23 cellular contexts compared by ENCODE assay signal in genomic region chr3:110227987-110228386, GRCh38.
"Had no signal": no experiment of that assay in that cellular context is flagged by ENCODE, and none has a peak within 500 bp of the region (broad histone marks: within the 10 kb centered on the region; RNA-seq: fewer than 3 reads in every experiment).

No MANE protein-coding gene starts in this region.

- H3K27me3 Mint-ChIP-seq: central memory CD8-positive, alpha-beta T cell; stimulated activated memory B cell treated with anti-CD40 and anti-IgM and Interleukin-4, amounts not matched to agents 10 μg/mL and 1 μg/mL and 100 μg/mL, for 72 hours had no signal

- H3K4me3 Mint-ChIP-seq: activated CD8-positive, alpha-beta T cell treated with anti-CD3 and anti-CD28 coated beads, Interleukin-2, amount 10 ng/mL, durations not matched to agents 7 days and 5 days; central memory CD8-positive, alpha-beta T cell; naive thymus-derived CD8-positive, alpha-beta T cell; stimulated activated memory B cell treated with anti-CD40 and anti-IgM and Interleukin-4, amounts not matched to agents 10 μg/mL and 1 μg/mL and 100 μg/mL, for 72 hours had no signal

- H2AFZ ChIP-seq: parathyroid adenoma had no signal

- H3K36me3 ChIP-seq: colonic mucosa, esophagus squamous epithelium, stomach, suprapubic skin, tibial nerve, uterus had no signal

- ATAC-seq: activated CD4-positive, CD25-positive, alpha-beta regulatory T cell treated with anti-CD3 and anti-CD28 coated beads, Interleukin-2, amount 50 U/mL, for 24 hours; activated CD8-positive, alpha-beta T cell treated with anti-CD3 and anti-CD28 coated beads, Interleukin-2, amount 10 ng/mL, durations not matched to agents 7 days and 5 days; activated naive CD4-positive, alpha-beta T cell treated with anti-CD3 and anti-CD28 coated beads, Interleukin-2, amount 50 U/mL, for 72 hours; foreskin keratinocyte; left lobe of liver; naive thymus-derived CD8-positive, alpha-beta T cell; sciatic nerve had no signal

- H3K27ac Mint-ChIP-seq: activated CD8-positive, alpha-beta T cell treated with anti-CD3 and anti-CD28 coated beads, Interleukin-2, amount 10 ng/mL, durations not matched to agents 7 days and 5 days; activated naive CD4-positive, alpha-beta T cell treated with anti-CD3 and anti-CD28 coated beads, Interleukin-2, amount 50 U/mL, for 72 hours; naive thymus-derived CD8-positive, alpha-beta T cell; stimulated activated memory B cell treated with anti-CD40 and anti-IgM and Interleukin-4, amounts not matched to agents 10 μg/mL and 1 μg/mL and 100 μg/mL, for 72 hours had no signal

- H3K36me3 Mint-ChIP-seq: activated naive CD4-positive, alpha-beta T cell treated with anti-CD3 and anti-CD28 coated beads, Interleukin-2, amount 50 U/mL, for 72 hours; naive thymus-derived CD8-positive, alpha-beta T cell; stimulated activated memory B cell treated with anti-CD40 and anti-IgM and Interleukin-4, amounts not matched to agents 10 μg/mL and 1 μg/mL and 100 μg/mL, for 72 hours had no signal

- DNase-seq: activated CD4-positive, alpha-beta T cell treated with anti-CD3 and anti-CD28 coated beads, Interleukin-2, amount 50 U/mL, for 1 hour; activated CD8-positive, alpha-beta T cell treated with anti-CD3 and anti-CD28 coated beads, Interleukin-2, amount 10 ng/mL, durations not matched to agents 7 days and 5 days; activated gamma-delta T cell treated with Interleukin-2 at 50 U/mL for 16 hours; colonic mucosa; esophagus squamous epithelium; foreskin keratinocyte; kidney; naive thymus-derived CD8-positive, alpha-beta T cell; small intestine; stimulated activated CD4-positive, alpha-beta T cell treated with anti-CD3 and anti-CD28 coated beads, Interleukin-2, amount 100 ng/mL, for 24 hours; stomach; uterus had no signal

- H3K9me3 Mint-ChIP-seq: activated naive CD4-positive, alpha-beta T cell treated with anti-CD3 and anti-CD28 coated beads, Interleukin-2, amount 50 U/mL, for 72 hours; central memory CD8-positive, alpha-beta T cell; naive thymus-derived CD8-positive, alpha-beta T cell had no signal

- H3K27ac ChIP-seq: colonic mucosa, esophagus squamous epithelium, foreskin keratinocyte, parathyroid adenoma, stomach, suprapubic skin, tibial nerve, uterus, VCaP had no signal

- H3K4me1 ChIP-seq: colonic mucosa, esophagus squamous epithelium, foreskin keratinocyte, parathyroid adenoma, stomach, suprapubic skin, tibial nerve, uterus had no signal

- H3K27me3 ChIP-seq: colonic mucosa, esophagus squamous epithelium, foreskin keratinocyte, stomach, suprapubic skin, tibial nerve, uterus had no signal

- H3K4me1 Mint-ChIP-seq: central memory CD8-positive, alpha-beta T cell; naive thymus-derived CD8-positive, alpha-beta T cell; stimulated activated memory B cell treated with anti-CD40 and anti-IgM and Interleukin-4, amounts not matched to agents 10 μg/mL and 1 μg/mL and 100 μg/mL, for 72 hours had no signal

- H3K79me2 ChIP-seq: parathyroid adenoma had no signal

- H3K4me3 ChIP-seq: colonic mucosa, esophagus squamous epithelium, lung, stomach, suprapubic skin, tibial nerve, uterus had no signal
